ENCODE assay signal across 34 cellular contexts in the genomic region with DNA sequence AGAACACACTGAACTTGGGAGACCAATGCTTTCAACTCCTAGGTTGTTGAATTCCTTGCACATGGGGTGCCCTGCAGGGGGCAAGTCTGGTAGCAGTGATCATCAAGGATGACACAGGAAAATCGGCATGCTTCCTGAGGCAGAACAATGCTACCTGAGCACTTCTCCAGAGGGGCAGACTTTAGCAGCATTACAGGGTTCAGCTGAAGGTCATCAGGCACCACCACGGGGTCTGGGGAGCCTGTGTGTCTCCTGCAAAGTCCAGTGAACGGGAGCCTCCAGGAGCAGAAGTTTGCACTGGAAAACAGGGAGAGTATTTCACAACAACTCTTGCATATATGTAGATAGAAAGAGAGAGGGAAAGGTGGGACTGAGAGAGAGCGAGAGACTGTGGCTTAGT. TPM values are rescaled to one million over a fixed set of nuclear protein-coding genes. Genes with fewer than 3 reads are reported as not detected.
DNase-seq lines count a peak whose midpoint lies in the region; ATAC-seq and TF ChIP-seq lines count a peak whose summit lies in the region.
"Had no signal": no experiment of that assay in that cellular context is flagged by ENCODE, and none has a peak within 500 bp of the region (broad histone marks: within the 10 kb centered on the region; RNA-seq: fewer than 3 reads in every experiment).

No MANE protein-coding gene starts in this region.

- no peak for ATAC-seq in left ventricle myocardium superior
- ATAC-seq in GM21717 (IDR thresholded peaks at IDR 0.05; ENCODE audit: unreplicated experiment), result no peak
- ATAC-seq: activated T-cell treated with anti-CD3 and anti-CD28 coated beads, Interleukin-2, amount 50 U/mL, for 72 hours; CD8-positive, alpha-beta T cell; GM12878; lower lobe of right lung; mucosa of descending colon; pancreas; right cardiac atrium; stimulated activated effector memory CD8-positive, alpha-beta T cell treated with anti-CD3 and anti-CD28 coated beads, Interleukin-12 subunit alpha, Interleukin-12 subunit beta, amount 100 ng/mL, for 72 hours had no signal

- H2AK5ac ChIP-seq in mesendoderm (ENCODE audit: low read length), result no peak overlapping the region

- H3K23ac ChIP-seq in mesendoderm (ENCODE audit: low read length), result no peak overlapping the region

- CTCF ChIA-PET in RWPE1 (lab: Yijun Ruan, JAX), result interaction anchor here (0.6 to 1.8 kb wide), 2 partner anchors 78 to 130 kb away, joined by 3 to 6 read pairs; no protein-coding TSS in a partner anchor

- H3K56ac ChIP-seq in mesendoderm (ENCODE audit: low read length), result no peak overlapping the region

- peak; percentile 43 for DNase-seq in cardiac septum (ENCODE audit: low spot score)
- no peak for DNase-seq in left ventricle myocardium superior
- DNase-seq in activated CD8-positive, alpha-beta memory T cell treated with anti-CD3 and anti-CD28 coated beads, Interleukin-2, amount 50 U/mL, for 48 hours, result peak; percentile 35
- DNase-seq in mesendoderm, result peak; percentile 78
- no peak for DNase-seq in RWPE1 (ENCODE audit: low spot score)
- DNase-seq in SHP77 (lab: John Stamatoyannopoulos, UW), result no peak
- no peak for DNase-seq in stimulated activated CD4-positive, alpha-beta T cell treated with anti-CD3 and anti-CD28 coated beads, Interleukin-4, amount 100 ng/mL, for 24 hours
- DNase-seq: activated CD4-positive, alpha-beta T cell treated with anti-CD3 and anti-CD28 coated beads for 4 hours; activated naive CD4-positive, alpha-beta T cell treated with Interleukin-2 at 50 U/mL for 16 hours; activated T-cell treated with anti-CD3 and anti-CD28 coated beads, Interleukin-2, amount 50 U/mL, for 72 hours; DMS 273 treated with DMSO at 0.1 percent for 48 hours; EL; lower lobe of right lung; MM.1S; mucosa of descending colon; NCI-H2029; nephron progenitor cell; OCI-M1; pancreas; right cardiac atrium; Right ventricle myocardium superior; stimulated activated CD4-positive, alpha-beta T cell treated with anti-CD3 and anti-CD28 coated beads, Interleukin-2, amount 100 ng/mL, for 48 hours had no signal

- TF ChIP-seq CTCF in RWPE1 (conservative IDR thresholded peaks at IDR 0.05; ENCODE audit: low read depth), result no peak

- H2BK15ac ChIP-seq in mesendoderm (replicated peaks; ENCODE audit: low read depth), result no peak overlapping the region

- intact Hi-C loops in cardiac septum (cut with DNase I) (no loop called here), left ventricle myocardium superior (cut with micrococcal nuclease) (loop anchor here (10.0 kb wide), 2 partner anchors 103 to 323 kb away; partner anchors contain the start of gene ABHD12)

- H3K9ac ChIP-seq in mesendoderm (ENCODE audit: low read length), result no peak overlapping the region
- H3K9ac ChIP-seq: KMS-11 had no signal

- H3K27ac ChIP-seq in mesendoderm (ENCODE audit: low read depth, low read length) (no peak overlapping the region), RWPE1 (no peak overlapping the region)
- H3K27ac ChIP-seq: brain microvascular endothelial cell, epithelial cell of prostate, KMS-11, lower lobe of right lung, pancreas, suprapubic skin had no signal

- H4K5ac ChIP-seq in mesendoderm (ENCODE audit: low read length), result no peak overlapping the region

- POLR2A ChIA-PET in RWPE1 (lab: Yijun Ruan, JAX; ENCODE audit: low non-redundant PET), result no interaction called here

- H2BK5ac ChIP-seq in mesendoderm (ENCODE audit: low read length), result no peak overlapping the region

- no peak overlapping the region for H3K18ac ChIP-seq in mesendoderm (ENCODE audit: low read length)

- H3K79me2 ChIP-seq in mesendoderm (ENCODE audit: control insufficient read depth, insufficient read depth, low read length), result no peaks in the 10 kb centered on the region

- H2BK120ac ChIP-seq in mesendoderm (ENCODE audit: low read depth, low read length), result no peak overlapping the region

- H3K4me3 ChIP-seq in mesendoderm (ENCODE audit: low read length), result no peak overlapping the region
- H3K4me3 ChIP-seq: GM12878, lower lobe of right lung, mucosa of descending colon, pancreas, suprapubic skin had no signal

- no peak overlapping the region for H3K4ac ChIP-seq in mesendoderm (ENCODE audit: low read depth, low read length)

- no peaks in the 10 kb centered on the region for H3K27me3 ChIP-seq in mesendoderm (ENCODE audit: insufficient read depth, low read length, poor library complexity)
- H3K27me3 ChIP-seq: pancreas had no signal

- no peaks in the 10 kb centered on the region for H3K79me1 ChIP-seq in mesendoderm (ENCODE audit: low read length)

- H3K4me2 ChIP-seq in mesendoderm (ENCODE audit: low read length), result no peak overlapping the region
- H3K4me2 ChIP-seq: KMS-11 had no signal

- H4K8ac ChIP-seq in mesendoderm (ENCODE audit: low read depth, low read length), result no peak overlapping the region

- H3K36me3 ChIP-seq in mesendoderm (ENCODE audit: control insufficient read depth, insufficient read depth, low read length), result no peaks in the 10 kb centered on the region
- H3K36me3 ChIP-seq: brain microvascular endothelial cell, lower lobe of right lung, pancreas, suprapubic skin had no signal

- WGBS in mesendoderm (ENCODE audit: extremely low coverage, insufficient coverage, low lambda C conversion rate), result no CpG with 5 or more reads among the region's 4 CpGs

- H3K4me1 ChIP-seq in mesendoderm (ENCODE audit: control insufficient read depth, low read depth, low read length), result no peaks in the 10 kb centered on the region

RNA-seq across cellular contexts. Expression of gene VSX1, which starts 10.2 kb away (rescaled TPM):
- total RNA-seq in cardiac septum, result 0.54 TPM
- not detected for total RNA-seq in left ventricle myocardium superior
- polyA plus RNA-seq in mesendoderm (2013, experiment 1 of 2), result not detected
- polyA plus RNA-seq in mesendoderm (2013, experiment 2 of 2), result not detected
- total RNA-seq: A673; CD8-positive, alpha-beta T cell; chondrocyte; GM12878; lower lobe of right lung; suprapubic skin; T-helper 2 cell treated with Interferon-gamma antibody and Interleukin-4, amounts not matched to agents 100 ng/mL and 5 ng/mL, for 36 hours had no signal
- polyA plus RNA-seq: keratinocyte had no signal

RNA-seq across cellular contexts. Expression of gene ACSS1, which starts 13.8 kb away (rescaled TPM):
- 47.6 TPM for total RNA-seq in cardiac septum
- total RNA-seq in left ventricle myocardium superior, result 164 TPM
- 0.15 TPM for polyA plus RNA-seq in mesendoderm (2013, experiment 1 of 2)
- polyA plus RNA-seq in mesendoderm (2013, experiment 2 of 2), result 0.21 TPM

Comparison
In these comparisons a context has a peak if more than half of its experiments do, and no peak if none do; other contexts are left out.
1. DNase-seq: peak in cardiac septum (single experiment), activated CD8-positive, alpha-beta memory T cell treated with anti-CD3 and anti-CD28 coated beads, Interleukin-2, amount 50 U/mL, for 48 hours (single experiment) and mesendoderm (single experiment); none in left ventricle myocardium superior (single experiment), RWPE1 (single experiment), SHP77 (0 of 2) and stimulated activated CD4-positive, alpha-beta T cell treated with anti-CD3 and anti-CD28 coated beads, Interleukin-4, amount 100 ng/mL, for 24 hours (single experiment).